ENCODE assay signal across 8 cellular contexts in genomic region chr3:194137314-194138097, GRCh38. TPM values are rescaled to one million over a fixed set of nuclear protein-coding genes. Genes with fewer than 3 reads are reported as not detected.
DNase-seq lines count a peak whose midpoint lies in the region; ATAC-seq and TF ChIP-seq lines count a peak whose summit lies in the region.

No MANE protein-coding gene starts in this region.

- H3K27me3 Mint-ChIP-seq in natural killer cell treated with Interleukin-12 subunit alpha and Interleukin-12 subunit beta and Interleukin-15 and Interleukin-18, amount 100 ng/mL, for 72 hours: peaks cover 39 to 56% of the 10 kb centered on the region in 2 donors

- peaks cover 4% of the 10 kb centered on the region for H3K36me3 Mint-ChIP-seq in natural killer cell treated with Interleukin-12 subunit alpha and Interleukin-12 subunit beta and Interleukin-15 and Interleukin-18, amount 100 ng/mL, for 72 hours

- peak overlapping the region; percentile 95 to 99 for H3K27ac ChIP-seq in uterus

- H3K27ac Mint-ChIP-seq in natural killer cell treated with Interleukin-12 subunit alpha and Interleukin-12 subunit beta and Interleukin-15 and Interleukin-18, amount 100 ng/mL, for 72 hours: peak overlapping the region in 1 of 2 donors; percentile 28

- intact Hi-C loops in uterus (cut with DNase I; ENCODE audit: low total_unique reads): loop anchor here (5.0 to 10.0 kb wide), 2 partner anchors 175 to 353 kb away; no protein-coding TSS in a partner anchor

- peaks cover 34 to 37% of the 10 kb centered on the region in 2 donors for H3K4me1 Mint-ChIP-seq in natural killer cell treated with Interleukin-12 subunit alpha and Interleukin-12 subunit beta and Interleukin-15 and Interleukin-18, amount 100 ng/mL, for 72 hours (ENCODE audit: low read depth in 2 of 2)

- TF ChIP-seq POLR2A in GM18505 (IDR thresholded peaks at IDR 0.05; ENCODE audit: borderline replicate concordance, extremely low read depth, insufficient read depth, insufficient read length): peak; percentile 68
- TF ChIP-seq POLR2A in uterus (IDR thresholded peaks at IDR 0.05): peak in 1 of 2 donors; percentile 21

- H3K4me3 Mint-ChIP-seq in natural killer cell treated with Interleukin-12 subunit alpha and Interleukin-12 subunit beta and Interleukin-15 and Interleukin-18, amount 100 ng/mL, for 72 hours: peak overlapping the region; percentile 65

- H3K4me1 ChIP-seq in uterus: peaks cover 7 to 14% of the 10 kb centered on the region in 2 donors

- DNase-seq in AG09309 (ENCODE audit: low read depth): no peak
- DNase-seq in NCI-H69 (lab: John Stamatoyannopoulos, UW): peak; percentile 92
- peak; percentile 55 for DNase-seq in activated T-cell treated with anti-CD3 and anti-CD28 coated beads, Interleukin-2, amount 50 U/mL, for 1 hour
- DNase-seq in fibroblast of mammary gland (ENCODE audit: low read depth): peak; percentile 59
- DNase-seq in natural killer cell treated with Interleukin-12 subunit alpha and Interleukin-12 subunit beta and Interleukin-15 and Interleukin-18, amount 100 ng/mL, for 72 hours (ENCODE audit: low spot score): peak; percentile 65
- peak; percentile 64 to 67 for DNase-seq in uterus

- TF ChIP-seq CTCF in AG09309 (IDR thresholded peaks at IDR 0.05; ENCODE audit: control insufficient read depth, insufficient read depth, low read depth, low read length, missing control alignments) (peak; percentile 33), fibroblast of mammary gland (conservative IDR thresholded peaks at IDR 0.05; ENCODE audit: control insufficient read depth, insufficient read depth, low read depth, low read length) (peak; percentile 18), uterus (IDR thresholded peaks at IDR 0.05) (peak in 3 of 4 experiments; percentile 31 to 67 (median 49))

- no peaks in the 10 kb centered on the region for H3K9me3 Mint-ChIP-seq in natural killer cell treated with Interleukin-12 subunit alpha and Interleukin-12 subunit beta and Interleukin-15 and Interleukin-18, amount 100 ng/mL, for 72 hours

- no peaks in the 10 kb centered on the region for H3K9me3 ChIP-seq in uterus

- no peaks in the 10 kb centered on the region for H3K36me3 ChIP-seq in uterus

- H3K4me3 ChIP-seq in AG09309 (ENCODE audit: control insufficient read depth, low read depth, low read length) (peak overlapping the region; percentile 81), fibroblast of mammary gland (ENCODE audit: control insufficient read depth, low read depth, low read length) (peak overlapping the region; percentile 57), uterus (peak overlapping the region; percentile 58 to 63)

- no peaks in the 10 kb centered on the region for H3K27me3 ChIP-seq in uterus

- ATAC-seq in GM18505 (IDR thresholded peaks at IDR 0.05; ENCODE audit: unreplicated experiment) (peak; percentile 21), HG03060 (IDR thresholded peaks at IDR 0.05; ENCODE audit: low read depth, unreplicated experiment) (peak; percentile 28)
- ATAC-seq in natural killer cell treated with Interleukin-12 subunit alpha and Interleukin-12 subunit beta and Interleukin-15 and Interleukin-18, amount 100 ng/mL, for 72 hours: peak; percentile 12 to 29

RNA-seq across cellular contexts. Expression of gene HES1, which starts 1.6 kb away (rescaled TPM):
- under 1 TPM in 1 of 2 donors, not detected in 1; 0.28 TPM for total RNA-seq in natural killer cell treated with Interleukin-12 subunit alpha and Interleukin-12 subunit beta and Interleukin-15 and Interleukin-18, amount 100 ng/mL, for 72 hours
- 10 to 100 TPM; 23.1 to 50.9 (median 41.2) TPM for total RNA-seq in uterus

Comparison
In these comparisons a context has a peak if more than half of its experiments do, and no peak if none do; other contexts are left out.
1. RNA of gene HES1, which starts 1.6 kb away (total RNA-seq): 23.1 to 50.9 TPM in uterus; 0.28 TPM in natural killer cell treated with Interleukin-12 subunit alpha and Interleukin-12 subunit beta and Interleukin-15 and Interleukin-18, amount 100 ng/mL, for 72 hours; every median in the first group is over 10 times any median in the second.
2. Peak in every context shown above with its lines, with median percentiles within 50 percentile points of each other: H3K4me3 ChIP-seq, CTCF ChIP-seq and ATAC-seq.